ENCODE assay signal across 36 cellular contexts in the genomic region with DNA sequence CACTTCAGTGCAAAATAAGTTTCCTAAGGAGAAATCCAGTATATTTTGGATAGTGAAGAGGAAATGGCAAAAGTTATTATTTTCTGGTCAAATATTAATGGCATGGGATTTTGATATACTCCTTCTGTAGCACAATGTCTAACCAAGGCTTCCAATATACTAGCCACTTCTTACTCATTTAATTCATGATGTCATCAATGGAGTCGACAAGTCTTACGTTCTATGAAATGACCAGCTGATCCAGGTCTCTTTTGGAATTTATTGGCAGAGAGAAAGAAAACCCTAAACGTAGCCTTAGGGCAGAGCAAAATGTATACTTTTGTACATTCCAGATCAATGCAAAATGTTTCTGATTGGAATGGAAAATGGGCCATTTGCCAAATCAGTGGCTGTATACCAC. TPM values are rescaled to one million over a fixed set of nuclear protein-coding genes. Genes with fewer than 3 reads are reported as not detected.
"Had no signal": no experiment of that assay in that cellular context is flagged by ENCODE, and none has a peak within 500 bp of the region (broad histone marks: within the 10 kb centered on the region; RNA-seq: fewer than 3 reads in every experiment).

No MANE protein-coding gene starts in this region.

- H3K36me3 ChIP-seq: MG63 had no signal

- H3K4me3 ChIP-seq: MG63 had no signal

- DNase-seq: Karpas-422, Kasumi-1, MG63, MM.1S, MV-4-11, NCI-H1048, NCI-H1092, NCI-H1092 treated with DMSO at 0.1 percent for 48 hours, NCI-H1105, NCI-H1105 treated with DMSO at 0.1 percent for 48 hours, NCI-H1417, NCI-H1417 treated with DMSO at 0.1 percent for 48 hours, NCI-H1436, NCI-H1436 treated with DMSO at 0.1 percent for 48 hours, NCI-H146, NCI-H1694, NCI-H1694 treated with DMSO at 0.1 percent for 48 hours, NCI-H187, NCI-H187 treated with DMSO at 0.1 percent for 48 hours, NCI-H1930, NCI-H2029, NCI-H2029 treated with DMSO at 0.1 percent for 48 hours, NCI-H2081, NCI-H2081 treated with DMSO at 0.1 percent for 48 hours, NCI-H2107, NCI-H2171, NCI-H2171 treated with DMSO at 0.1 percent for 48 hours, NCI-H2227 treated with DMSO at 0.1 percent for 48 hours, NCI-H226, NCI-H345, NCI-H446, NCI-H446 treated with DMSO at 0.1 percent for 48 hours, NCI-H510A, NCI-H510A treated with DMSO at 0.1 percent for 48 hours had no signal

- H3K27me3 ChIP-seq: MG63 had no signal

RNA-seq across cellular contexts. Expression of a gene that starts 8.3 kb away (rescaled TPM):
- total RNA-seq: LHCN-M2, M059J had no signal
